1 cellular context compared by ENCODE assay signal in genomic region chr3:135106445-135106844, GRCh38.
TF ChIP-seq lines count a peak whose summit lies in the region.

No MANE protein-coding gene starts in this region.

TF ChIP-seq in HepG2, 621 proteins besides CTCF, POLR2A, EP300 and RAD21 (continued from another document and continues in another):
- TF ChIP-seq ZNF883 (CRISPR knock-in tag; IDR thresholded peaks at IDR 0.05; ENCODE audit: not compliant biosample characterization) (no peak), TSC22D2 (CRISPR knock-in tag; IDR thresholded peaks at IDR 0.05; ENCODE audit: borderline replicate concordance) (no peak), CENPT (CRISPR knock-in tag; IDR thresholded peaks at IDR 0.05; ENCODE audit: low read depth) (no peak), HOXA5 (CRISPR knock-in tag; IDR thresholded peaks at IDR 0.05) (no peak), MEIS2 (CRISPR knock-in tag; IDR thresholded peaks at IDR 0.05) (0 out of 2 replicates have a peak, but pooled peaks have one; percentile 20), NR3C1 (CRISPR knock-in tag; IDR thresholded peaks at IDR 0.05) (no peak), ZNF546 (CRISPR knock-in tag; conservative IDR thresholded peaks at IDR 0.05) (no peak), SMAD9 (CRISPR knock-in tag; IDR thresholded peaks at IDR 0.05) (no peak), RARA (CRISPR knock-in tag; IDR thresholded peaks at IDR 0.05) (peak; percentile 49; the same call in 1 of the 2 replicates), RXRB (CRISPR knock-in tag; IDR thresholded peaks at IDR 0.05; ENCODE audit: borderline replicate concordance) (peak; percentile 33; the same call in 1 of the 2 replicates), ZNF564 (CRISPR knock-in tag; IDR thresholded peaks at IDR 0.05) (no peak), ZNF260 (CRISPR knock-in tag; IDR thresholded peaks at IDR 0.05; ENCODE audit: borderline replicate concordance, low read depth) (no peak), MIER3 (CRISPR knock-in tag; IDR thresholded peaks at IDR 0.05; ENCODE audit: borderline replicate concordance) (no peak), ZSCAN20 (CRISPR knock-in tag; IDR thresholded peaks at IDR 0.05; ENCODE audit: borderline replicate concordance) (no peak), MAX (IDR thresholded peaks at IDR 0.05) (no peak), GLI4 (CRISPR knock-in tag; IDR thresholded peaks at IDR 0.05; ENCODE audit: borderline replicate concordance) (no peak), DBP (CRISPR knock-in tag; IDR thresholded peaks at IDR 0.05; ENCODE audit: not compliant biosample characterization) (no peak), SALL1 (CRISPR knock-in tag; IDR thresholded peaks at IDR 0.05) (peak; percentile 64), REPIN1 (CRISPR knock-in tag; IDR thresholded peaks at IDR 0.05; ENCODE audit: borderline replicate concordance, low read depth) (no peak; the same call in 1 of the 2 replicates), WIZ (CRISPR knock-in tag; IDR thresholded peaks at IDR 0.05) (peak; percentile 95), KDM5B (CRISPR knock-in tag; IDR thresholded peaks at IDR 0.05; ENCODE audit: borderline replicate concordance) (no peak), NRL (CRISPR knock-in tag; IDR thresholded peaks at IDR 0.05; ENCODE audit: borderline replicate concordance) (no peak), ZNF12 (CRISPR knock-in tag; IDR thresholded peaks at IDR 0.05) (no peak), ZNF382 (CRISPR knock-in tag; IDR thresholded peaks at IDR 0.05; ENCODE audit: borderline replicate concordance) (no peak), ZBTB7A (CRISPR knock-in tag; IDR thresholded peaks at IDR 0.05) (no peak), KLF11 (CRISPR knock-in tag; IDR thresholded peaks at IDR 0.05) (peak; percentile 69; the same call in 1 of the 2 replicates), KDM5A (IDR thresholded peaks at IDR 0.05; ENCODE audit: borderline replicate concordance, low read length) (no peak), ZNF142 (CRISPR knock-in tag; IDR thresholded peaks at IDR 0.05) (no peak), CSRNP1 (CRISPR knock-in tag; IDR thresholded peaks at IDR 0.05) (no peak), YY1 (IDR thresholded peaks at IDR 0.05; ENCODE audit: insufficient read depth, insufficient replicate concordance, low read depth, low read length) (no peak), CC2D1A (CRISPR knock-in tag; IDR thresholded peaks at IDR 0.05) (no peak), TGIF2 (CRISPR knock-in tag; IDR thresholded peaks at IDR 0.05) (0 out of 2 replicates have a peak, but pooled peaks have one; percentile 32), MXD1 (CRISPR knock-in tag; IDR thresholded peaks at IDR 0.05) (no peak), ZFP41 (CRISPR knock-in tag; IDR thresholded peaks at IDR 0.05; ENCODE audit: borderline replicate concordance) (no peak), RBM39 (IDR thresholded peaks at IDR 0.05; ENCODE audit: low read depth, low read length, poor library complexity, severe bottlenecking) (no peak), MIXL1 (CRISPR knock-in tag; IDR thresholded peaks at IDR 0.05) (0 out of 2 replicates have a peak, but pooled peaks have one; percentile 43)
- TF ChIP-seq, protein P1, sequence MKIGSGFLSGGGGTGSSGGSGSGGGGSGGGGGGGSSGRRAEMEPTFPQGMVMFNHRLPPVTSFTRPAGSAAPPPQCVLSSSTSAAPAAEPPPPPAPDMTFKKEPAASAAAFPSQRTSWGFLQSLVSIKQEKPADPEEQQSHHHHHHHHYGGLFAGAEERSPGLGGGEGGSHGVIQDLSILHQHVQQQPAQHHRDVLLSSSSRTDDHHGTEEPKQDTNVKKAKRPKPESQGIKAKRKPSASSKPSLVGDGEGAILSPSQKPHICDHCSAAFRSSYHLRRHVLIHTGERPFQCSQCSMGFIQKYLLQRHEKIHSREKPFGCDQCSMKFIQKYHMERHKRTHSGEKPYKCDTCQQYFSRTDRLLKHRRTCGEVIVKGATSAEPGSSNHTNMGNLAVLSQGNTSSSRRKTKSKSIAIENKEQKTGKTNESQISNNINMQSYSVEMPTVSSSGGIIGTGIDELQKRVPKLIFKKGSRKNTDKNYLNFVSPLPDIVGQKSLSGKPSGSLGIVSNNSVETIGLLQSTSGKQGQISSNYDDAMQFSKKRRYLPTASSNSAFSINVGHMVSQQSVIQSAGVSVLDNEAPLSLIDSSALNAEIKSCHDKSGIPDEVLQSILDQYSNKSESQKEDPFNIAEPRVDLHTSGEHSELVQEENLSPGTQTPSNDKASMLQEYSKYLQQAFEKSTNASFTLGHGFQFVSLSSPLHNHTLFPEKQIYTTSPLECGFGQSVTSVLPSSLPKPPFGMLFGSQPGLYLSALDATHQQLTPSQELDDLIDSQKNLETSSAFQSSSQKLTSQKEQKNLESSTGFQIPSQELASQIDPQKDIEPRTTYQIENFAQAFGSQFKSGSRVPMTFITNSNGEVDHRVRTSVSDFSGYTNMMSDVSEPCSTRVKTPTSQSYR (CRISPR knock-in tag; IDR thresholded peaks at IDR 0.05; ENCODE audit: borderline replicate concordance), result no peak
- TF ChIP-seq, protein P2, sequence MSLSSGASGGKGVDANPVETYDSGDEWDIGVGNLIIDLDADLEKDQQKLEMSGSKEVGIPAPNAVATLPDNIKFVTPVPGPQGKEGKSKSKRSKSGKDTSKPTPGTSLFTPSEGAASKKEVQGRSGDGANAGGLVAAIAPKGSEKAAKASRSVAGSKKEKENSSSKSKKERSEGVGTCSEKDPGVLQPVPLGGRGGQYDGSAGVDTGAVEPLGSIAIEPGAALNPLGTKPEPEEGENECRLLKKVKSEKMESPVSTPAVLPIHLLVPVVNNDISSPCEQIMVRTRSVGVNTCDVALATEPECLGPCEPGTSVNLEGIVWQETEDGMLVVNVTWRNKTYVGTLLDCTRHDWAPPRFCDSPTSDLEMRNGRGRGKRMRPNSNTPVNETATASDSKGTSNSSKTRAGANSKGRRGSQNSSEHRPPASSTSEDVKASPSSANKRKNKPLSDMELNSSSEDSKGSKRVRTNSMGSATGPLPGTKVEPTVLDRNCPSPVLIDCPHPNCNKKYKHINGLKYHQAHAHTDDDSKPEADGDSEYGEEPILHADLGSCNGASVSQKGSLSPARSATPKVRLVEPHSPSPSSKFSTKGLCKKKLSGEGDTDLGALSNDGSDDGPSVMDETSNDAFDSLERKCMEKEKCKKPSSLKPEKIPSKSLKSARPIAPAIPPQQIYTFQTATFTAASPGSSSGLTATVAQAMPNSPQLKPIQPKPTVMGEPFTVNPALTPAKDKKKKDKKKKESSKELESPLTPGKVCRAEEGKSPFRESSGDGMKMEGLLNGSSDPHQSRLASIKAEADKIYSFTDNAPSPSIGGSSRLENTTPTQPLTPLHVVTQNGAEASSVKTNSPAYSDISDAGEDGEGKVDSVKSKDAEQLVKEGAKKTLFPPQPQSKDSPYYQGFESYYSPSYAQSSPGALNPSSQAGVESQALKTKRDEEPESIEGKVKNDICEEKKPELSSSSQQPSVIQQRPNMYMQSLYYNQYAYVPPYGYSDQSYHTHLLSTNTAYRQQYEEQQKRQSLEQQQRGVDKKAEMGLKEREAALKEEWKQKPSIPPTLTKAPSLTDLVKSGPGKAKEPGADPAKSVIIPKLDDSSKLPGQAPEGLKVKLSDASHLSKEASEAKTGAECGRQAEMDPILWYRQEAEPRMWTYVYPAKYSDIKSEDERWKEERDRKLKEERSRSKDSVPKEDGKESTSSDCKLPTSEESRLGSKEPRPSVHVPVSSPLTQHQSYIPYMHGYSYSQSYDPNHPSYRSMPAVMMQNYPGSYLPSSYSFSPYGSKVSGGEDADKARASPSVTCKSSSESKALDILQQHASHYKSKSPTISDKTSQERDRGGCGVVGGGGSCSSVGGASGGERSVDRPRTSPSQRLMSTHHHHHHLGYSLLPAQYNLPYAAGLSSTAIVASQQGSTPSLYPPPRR (CRISPR knock-in tag; IDR thresholded peaks at IDR 0.05; ENCODE audit: borderline replicate concordance), result no peak
- TF ChIP-seq, protein P3, sequence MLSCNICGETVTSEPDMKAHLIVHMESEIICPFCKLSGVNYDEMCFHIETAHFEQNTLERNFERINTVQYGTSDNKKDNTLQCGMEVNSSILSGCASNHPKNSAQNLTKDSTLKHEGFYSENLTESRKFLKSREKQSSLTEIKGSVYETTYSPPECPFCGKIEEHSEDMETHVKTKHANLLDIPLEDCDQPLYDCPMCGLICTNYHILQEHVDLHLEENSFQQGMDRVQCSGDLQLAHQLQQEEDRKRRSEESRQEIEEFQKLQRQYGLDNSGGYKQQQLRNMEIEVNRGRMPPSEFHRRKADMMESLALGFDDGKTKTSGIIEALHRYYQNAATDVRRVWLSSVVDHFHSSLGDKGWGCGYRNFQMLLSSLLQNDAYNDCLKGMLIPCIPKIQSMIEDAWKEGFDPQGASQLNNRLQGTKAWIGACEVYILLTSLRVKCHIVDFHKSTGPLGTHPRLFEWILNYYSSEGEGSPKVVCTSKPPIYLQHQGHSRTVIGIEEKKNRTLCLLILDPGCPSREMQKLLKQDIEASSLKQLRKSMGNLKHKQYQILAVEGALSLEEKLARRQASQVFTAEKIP (CRISPR knock-in tag; IDR thresholded peaks at IDR 0.05; ENCODE audit: borderline replicate concordance), result no peak
- TF ChIP-seq, protein P4, sequence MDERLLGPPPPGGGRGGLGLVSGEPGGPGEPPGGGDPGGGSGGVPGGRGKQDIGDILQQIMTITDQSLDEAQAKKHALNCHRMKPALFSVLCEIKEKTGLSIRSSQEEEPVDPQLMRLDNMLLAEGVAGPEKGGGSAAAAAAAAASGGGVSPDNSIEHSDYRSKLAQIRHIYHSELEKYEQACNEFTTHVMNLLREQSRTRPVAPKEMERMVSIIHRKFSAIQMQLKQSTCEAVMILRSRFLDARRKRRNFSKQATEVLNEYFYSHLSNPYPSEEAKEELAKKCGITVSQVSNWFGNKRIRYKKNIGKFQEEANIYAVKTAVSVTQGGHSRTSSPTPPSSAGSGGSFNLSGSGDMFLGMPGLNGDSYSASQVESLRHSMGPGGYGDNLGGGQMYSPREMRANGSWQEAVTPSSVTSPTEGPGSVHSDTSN (CRISPR knock-in tag; IDR thresholded peaks at IDR 0.05), result no peak
- TF ChIP-seq, protein P5, sequence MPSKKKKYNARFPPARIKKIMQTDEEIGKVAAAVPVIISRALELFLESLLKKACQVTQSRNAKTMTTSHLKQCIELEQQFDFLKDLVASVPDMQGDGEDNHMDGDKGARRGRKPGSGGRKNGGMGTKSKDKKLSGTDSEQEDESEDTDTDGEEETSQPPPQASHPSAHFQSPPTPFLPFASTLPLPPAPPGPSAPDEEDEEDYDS (CRISPR knock-in tag; IDR thresholded peaks at IDR 0.05), result 0 out of 2 replicates have a peak, but pooled peaks have one; percentile 22
